Comparison of ENCODE assay signal across 8 cellular contexts in genomic region chr13:31236211-31236786, GRCh38. TPM values are rescaled to one million over a fixed set of nuclear protein-coding genes. Genes with fewer than 3 reads are reported as not detected.
DNase-seq lines count a peak whose midpoint lies in the region; ATAC-seq and TF ChIP-seq lines count a peak whose summit lies in the region.

No MANE protein-coding gene starts in this region.

- intact Hi-C loops in sciatic nerve (cut with DNase I) = no loop called here

- H3K27ac ChIP-seq in gastroesophageal sphincter = no peak overlapping the region

- no peak overlapping the region for H3K4me3 ChIP-seq in gastroesophageal sphincter

- no peak for TF ChIP-seq POLR2A in gastroesophageal sphincter (IDR thresholded peaks at IDR 0.05)

- H3K4me1 ChIP-seq in gastroesophageal sphincter = no peaks in the 10 kb centered on the region

- TF ChIP-seq CTCF in LNCAP (IDR thresholded peaks at IDR 0.05) (peak; percentile 75), gastroesophageal sphincter (IDR thresholded peaks at IDR 0.05) (peak; percentile 28 to 60 (median 58))

- no peaks in the 10 kb centered on the region for H3K36me3 ChIP-seq in gastroesophageal sphincter

- DNase-seq in Daoy (ENCODE audit: low read depth) (peak; percentile 2), SW480 (ENCODE audit: low spot score) (peak; percentile 57), sciatic nerve (ENCODE audit: low spot score) (no peak), NCI-H524 treated with DMSO at 0.1 percent for 48 hours (lab: John Stamatoyannopoulos, UW) (no peak), ecto neural progenitor cell (ENCODE audit: low spot score) (no peak)

- no peaks in the 10 kb centered on the region for H3K27me3 ChIP-seq in gastroesophageal sphincter

- ATAC-seq in gastroesophageal sphincter = no peak
- ATAC-seq in sciatic nerve = peak; percentile 55
- ATAC-seq in HG02870 (IDR thresholded peaks at IDR 0.05; ENCODE audit: unreplicated experiment) = no peak

- no peaks in the 10 kb centered on the region for H3K9me3 ChIP-seq in gastroesophageal sphincter

- TF ChIP-seq EP300 in gastroesophageal sphincter (IDR thresholded peaks at IDR 0.05) = no peak

- 33 to 48% methylated on average over 3 of the region's 3 CpGs for WGBS in gastroesophageal sphincter (ENCODE audit: low coverage in 1 of 2), 2 donors

RNA-seq across cellular contexts. Expression of gene B3GLCT, which starts 36.5 kb away (rescaled TPM):
- total RNA-seq in Daoy (2014; rRNA removed; shearing (Covaris generic)) = 6.8 and 8.2 TPM in 2 replicates
- total RNA-seq in gastroesophageal sphincter = 10 to 100 TPM in 1 of 4 donors, 1 to 10 TPM in 3; 6.2 to 15.2 (median 7.8) TPM
- 5.9 TPM for total RNA-seq in sciatic nerve

Comparison
In these comparisons a context has a peak if more than half of its experiments do, and no peak if none do; other contexts are left out.
1. DNase-seq: peak in Daoy (single experiment) and SW480 (single experiment); none in sciatic nerve (single experiment), NCI-H524 treated with DMSO at 0.1 percent for 48 hours (single experiment) and ecto neural progenitor cell (single experiment).